ENCODE assay signal across 1 cellular context in the genomic region with DNA sequence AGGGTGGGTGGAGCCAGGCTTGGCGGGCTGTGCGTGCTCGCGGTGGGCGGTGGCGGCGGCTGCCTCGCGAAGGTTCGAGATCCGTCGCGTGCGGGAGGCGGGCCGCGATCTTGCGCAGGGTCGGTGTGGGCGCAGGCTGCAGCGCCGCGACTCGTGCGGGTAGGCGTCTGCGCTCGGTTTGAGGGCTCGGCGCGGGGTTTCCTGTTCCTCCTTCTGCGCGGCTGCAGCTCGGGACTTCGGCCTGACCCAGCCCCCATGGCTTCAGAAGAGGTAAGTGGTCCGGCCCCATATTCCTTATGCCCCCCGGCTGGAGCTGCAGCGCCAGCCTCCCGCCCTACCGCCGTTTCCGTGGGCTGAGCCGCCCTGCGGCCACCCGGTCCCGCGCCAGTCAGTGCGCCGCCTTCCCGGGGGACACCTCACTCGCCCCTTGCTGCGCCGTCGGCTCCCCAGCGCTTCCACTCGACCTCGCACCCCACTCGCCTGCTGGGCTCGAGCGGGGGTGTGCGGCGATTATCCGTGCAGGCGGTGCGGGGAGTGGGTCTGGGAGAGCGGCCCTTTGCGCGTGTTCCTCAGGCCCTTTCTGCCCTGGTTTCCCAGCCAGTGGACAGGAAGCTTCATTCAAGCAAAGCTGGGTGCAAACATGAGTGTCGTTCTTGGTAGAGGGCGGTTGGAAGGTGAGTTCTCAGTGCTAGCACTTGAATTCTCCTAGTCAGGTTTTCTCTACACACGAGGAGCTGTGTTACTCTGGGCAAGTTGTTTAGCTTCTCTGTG.
TF ChIP-seq lines count a peak whose summit lies in the region.

A gene with protein sequence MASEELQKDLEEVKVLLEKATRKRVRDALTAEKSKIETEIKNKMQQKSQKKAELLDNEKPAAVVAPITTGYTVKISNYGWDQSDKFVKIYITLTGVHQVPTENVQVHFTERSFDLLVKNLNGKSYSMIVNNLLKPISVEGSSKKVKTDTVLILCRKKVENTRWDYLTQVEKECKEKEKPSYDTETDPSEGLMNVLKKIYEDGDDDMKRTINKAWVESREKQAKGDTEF (plus strand): TSS at position 22 of the 771 bp plus-strand sequence. CDS start 234 bp downstream, at position 256.

TF ChIP-seq in K562, 482 proteins besides CTCF, POLR2A, EP300 and RAD21 (continued from another document and continues in another):
- TF ChIP-seq, protein P1, sequence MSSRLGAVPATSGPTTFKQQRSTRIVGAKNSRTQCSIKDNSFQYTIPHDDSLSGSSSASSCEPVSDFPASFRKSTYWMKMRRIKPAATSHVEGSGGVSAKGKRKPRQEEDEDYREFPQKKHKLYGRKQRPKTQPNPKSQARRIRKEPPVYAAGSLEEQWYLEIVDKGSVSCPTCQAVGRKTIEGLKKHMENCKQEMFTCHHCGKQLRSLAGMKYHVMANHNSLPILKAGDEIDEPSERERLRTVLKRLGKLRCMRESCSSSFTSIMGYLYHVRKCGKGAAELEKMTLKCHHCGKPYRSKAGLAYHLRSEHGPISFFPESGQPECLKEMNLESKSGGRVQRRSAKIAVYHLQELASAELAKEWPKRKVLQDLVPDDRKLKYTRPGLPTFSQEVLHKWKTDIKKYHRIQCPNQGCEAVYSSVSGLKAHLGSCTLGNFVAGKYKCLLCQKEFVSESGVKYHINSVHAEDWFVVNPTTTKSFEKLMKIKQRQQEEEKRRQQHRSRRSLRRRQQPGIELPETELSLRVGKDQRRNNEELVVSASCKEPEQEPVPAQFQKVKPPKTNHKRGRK (tag; IDR thresholded peaks at IDR 0.05) = no peak
- TF ChIP-seq ZNF224 (CRISPR knock-in tag; IDR thresholded peaks at IDR 0.05) (no peak), SMAD2 (IDR thresholded peaks at IDR 0.05; ENCODE audit: low read depth, low read length) (no peak), HIVEP1 (CRISPR knock-in tag; IDR thresholded peaks at IDR 0.05) (0 out of 2 replicates have a peak, but pooled peaks have one; percentile 52), ZNF785 (CRISPR knock-in tag; IDR thresholded peaks at IDR 0.05) (no peak), PCBP1 (IDR thresholded peaks at IDR 0.05; ENCODE audit: low read depth, low read length, poor library complexity, severe bottlenecking) (peak; percentile 90), ERF (CRISPR knock-in tag; IDR thresholded peaks at IDR 0.05) (0 out of 2 replicates have a peak, but pooled peaks have one; percentile 48), TEAD1 (CRISPR knock-in tag; IDR thresholded peaks at IDR 0.05) (0 out of 4 replicates have a peak, but pooled peaks have one; percentile 6), ZNF57 (CRISPR knock-in tag; IDR thresholded peaks at IDR 0.05) (no peak), MAFF (IDR thresholded peaks at IDR 0.05; ENCODE audit: low read length) (no peak), SAP30 (IDR thresholded peaks at IDR 0.05; ENCODE audit: borderline replicate concordance, insufficient read depth, low read depth, low read length, poor library complexity, severe bottlenecking) (peak; percentile 68), ASH1L (IDR thresholded peaks at IDR 0.05; ENCODE audit: borderline replicate concordance, low read depth, partially characterized antibody) (no peak), FOS (IDR thresholded peaks at IDR 0.05; ENCODE audit: extremely low read depth, insufficient read length) (no peak), KDM2B (CRISPR knock-in tag; IDR thresholded peaks at IDR 0.05) (peak; percentile 19), GABPB1 (CRISPR knock-in tag; IDR thresholded peaks at IDR 0.05) (no peak; the same call in 1 of the 2 replicates), PCBP2 (IDR thresholded peaks at IDR 0.05; ENCODE audit: low read depth, low read length, poor library complexity, severe bottlenecking) (no peak), JUN (IDR thresholded peaks at IDR 0.05; ENCODE audit: borderline replicate concordance, low read depth, low read length) (no peak), JUN (CRISPR knock-in tag; IDR thresholded peaks at IDR 0.05; ENCODE audit: borderline replicate concordance) (no peak), NR4A1 (CRISPR knock-in tag; IDR thresholded peaks at IDR 0.05) (peak; percentile 16; the same call in 1 of the 2 replicates), NR4A1 (tag; IDR thresholded peaks at IDR 0.05) (no peak), ZNF764 (CRISPR knock-in tag; IDR thresholded peaks at IDR 0.05; ENCODE audit: low read depth) (no peak), BCL6 (CRISPR knock-in tag; IDR thresholded peaks at IDR 0.05) (no peak), SNIP1 (IDR thresholded peaks at IDR 0.05; ENCODE audit: low read depth) (no peak), SP2 (IDR thresholded peaks at IDR 0.05; ENCODE audit: extremely low read depth, low read depth, low read length, poor library complexity, severe bottlenecking) (no peak), ZNF668 (CRISPR knock-in tag; IDR thresholded peaks at IDR 0.05) (no peak), ZNF780A (CRISPR knock-in tag; IDR thresholded peaks at IDR 0.05) (no peak), CAMTA2 (CRISPR knock-in tag; conservative IDR thresholded peaks at IDR 0.05) (no peak), MCM3 (IDR thresholded peaks at IDR 0.05) (no peak), ZNF445 (CRISPR knock-in tag; IDR thresholded peaks at IDR 0.05; ENCODE audit: low read depth) (no peak), ARHGAP35 (IDR thresholded peaks at IDR 0.05; ENCODE audit: partially characterized antibody) (no peak), CHCHD3 (CRISPR knock-in tag; IDR thresholded peaks at IDR 0.05) (no peak), FOXM1 (IDR thresholded peaks at IDR 0.05; ENCODE audit: low read depth) (no peak), FOXM1 (CRISPR knock-in tag; IDR thresholded peaks at IDR 0.05; ENCODE audit: low read depth) (0 out of 2 replicates have a peak, but pooled peaks have one; percentile 10), RUNX1 (IDR thresholded peaks at IDR 0.05; ENCODE audit: low read depth) (no peak), ZNF77 (CRISPR knock-in tag; IDR thresholded peaks at IDR 0.05) (no peak), ELF1 (tag; IDR thresholded peaks at IDR 0.05) (no peak), KDM5B (IDR thresholded peaks at IDR 0.05; ENCODE audit: insufficient replicate concordance, low read depth, low read length) (no peak), TCF3 (CRISPR knock-in tag; IDR thresholded peaks at IDR 0.05) (no peak), HCFC1 (IDR thresholded peaks at IDR 0.05; ENCODE audit: low read depth, low read length) (peak; percentile 7; the same call in 1 of the 2 replicates), BACH1 (tag; IDR thresholded peaks at IDR 0.05) (no peak), E2F3 (CRISPR knock-in tag; IDR thresholded peaks at IDR 0.05) (peak; percentile 59; the same call in 1 of the 2 replicates), IFI16 (CRISPR knock-in tag; IDR thresholded peaks at IDR 0.05) (no peak), SREBF2 (CRISPR knock-in tag; IDR thresholded peaks at IDR 0.05) (no peak), RFX1 (IDR thresholded peaks at IDR 0.05) (no peak)
- TF ChIP-seq, protein P2, sequence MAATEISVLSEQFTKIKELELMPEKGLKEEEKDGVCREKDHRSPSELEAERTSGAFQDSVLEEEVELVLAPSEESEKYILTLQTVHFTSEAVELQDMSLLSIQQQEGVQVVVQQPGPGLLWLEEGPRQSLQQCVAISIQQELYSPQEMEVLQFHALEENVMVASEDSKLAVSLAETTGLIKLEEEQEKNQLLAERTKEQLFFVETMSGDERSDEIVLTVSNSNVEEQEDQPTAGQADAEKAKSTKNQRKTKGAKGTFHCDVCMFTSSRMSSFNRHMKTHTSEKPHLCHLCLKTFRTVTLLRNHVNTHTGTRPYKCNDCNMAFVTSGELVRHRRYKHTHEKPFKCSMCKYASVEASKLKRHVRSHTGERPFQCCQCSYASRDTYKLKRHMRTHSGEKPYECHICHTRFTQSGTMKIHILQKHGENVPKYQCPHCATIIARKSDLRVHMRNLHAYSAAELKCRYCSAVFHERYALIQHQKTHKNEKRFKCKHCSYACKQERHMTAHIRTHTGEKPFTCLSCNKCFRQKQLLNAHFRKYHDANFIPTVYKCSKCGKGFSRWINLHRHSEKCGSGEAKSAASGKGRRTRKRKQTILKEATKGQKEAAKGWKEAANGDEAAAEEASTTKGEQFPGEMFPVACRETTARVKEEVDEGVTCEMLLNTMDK (IDR thresholded peaks at IDR 0.05; ENCODE audit: borderline replicate concordance, insufficient read depth, low read depth, low read length, poor library complexity, severe bottlenecking) = no peak
- TF ChIP-seq, protein P3, sequence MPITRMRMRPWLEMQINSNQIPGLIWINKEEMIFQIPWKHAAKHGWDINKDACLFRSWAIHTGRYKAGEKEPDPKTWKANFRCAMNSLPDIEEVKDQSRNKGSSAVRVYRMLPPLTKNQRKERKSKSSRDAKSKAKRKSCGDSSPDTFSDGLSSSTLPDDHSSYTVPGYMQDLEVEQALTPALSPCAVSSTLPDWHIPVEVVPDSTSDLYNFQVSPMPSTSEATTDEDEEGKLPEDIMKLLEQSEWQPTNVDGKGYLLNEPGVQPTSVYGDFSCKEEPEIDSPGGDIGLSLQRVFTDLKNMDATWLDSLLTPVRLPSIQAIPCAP (CRISPR knock-in tag; IDR thresholded peaks at IDR 0.05; ENCODE audit: borderline replicate concordance) = no peak
- TF ChIP-seq, protein P4, sequence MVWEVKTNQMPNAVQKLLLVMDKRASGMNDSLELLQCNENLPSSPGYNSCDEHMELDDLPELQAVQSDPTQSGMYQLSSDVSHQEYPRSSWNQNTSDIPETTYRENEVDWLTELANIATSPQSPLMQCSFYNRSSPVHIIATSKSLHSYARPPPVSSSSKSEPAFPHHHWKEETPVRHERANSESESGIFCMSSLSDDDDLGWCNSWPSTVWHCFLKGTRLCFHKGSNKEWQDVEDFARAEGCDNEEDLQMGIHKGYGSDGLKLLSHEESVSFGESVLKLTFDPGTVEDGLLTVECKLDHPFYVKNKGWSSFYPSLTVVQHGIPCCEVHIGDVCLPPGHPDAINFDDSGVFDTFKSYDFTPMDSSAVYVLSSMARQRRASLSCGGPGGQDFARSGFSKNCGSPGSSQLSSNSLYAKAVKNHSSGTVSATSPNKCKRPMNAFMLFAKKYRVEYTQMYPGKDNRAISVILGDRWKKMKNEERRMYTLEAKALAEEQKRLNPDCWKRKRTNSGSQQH (CRISPR knock-in tag; IDR thresholded peaks at IDR 0.05) = no peak
- TF ChIP-seq, protein P5, sequence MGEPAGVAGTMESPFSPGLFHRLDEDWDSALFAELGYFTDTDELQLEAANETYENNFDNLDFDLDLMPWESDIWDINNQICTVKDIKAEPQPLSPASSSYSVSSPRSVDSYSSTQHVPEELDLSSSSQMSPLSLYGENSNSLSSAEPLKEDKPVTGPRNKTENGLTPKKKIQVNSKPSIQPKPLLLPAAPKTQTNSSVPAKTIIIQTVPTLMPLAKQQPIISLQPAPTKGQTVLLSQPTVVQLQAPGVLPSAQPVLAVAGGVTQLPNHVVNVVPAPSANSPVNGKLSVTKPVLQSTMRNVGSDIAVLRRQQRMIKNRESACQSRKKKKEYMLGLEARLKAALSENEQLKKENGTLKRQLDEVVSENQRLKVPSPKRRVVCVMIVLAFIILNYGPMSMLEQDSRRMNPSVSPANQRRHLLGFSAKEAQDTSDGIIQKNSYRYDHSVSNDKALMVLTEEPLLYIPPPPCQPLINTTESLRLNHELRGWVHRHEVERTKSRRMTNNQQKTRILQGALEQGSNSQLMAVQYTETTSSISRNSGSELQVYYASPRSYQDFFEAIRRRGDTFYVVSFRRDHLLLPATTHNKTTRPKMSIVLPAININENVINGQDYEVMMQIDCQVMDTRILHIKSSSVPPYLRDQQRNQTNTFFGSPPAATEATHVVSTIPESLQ (CRISPR knock-in tag; IDR thresholded peaks at IDR 0.05) = no peak
- TF ChIP-seq, protein P6, sequence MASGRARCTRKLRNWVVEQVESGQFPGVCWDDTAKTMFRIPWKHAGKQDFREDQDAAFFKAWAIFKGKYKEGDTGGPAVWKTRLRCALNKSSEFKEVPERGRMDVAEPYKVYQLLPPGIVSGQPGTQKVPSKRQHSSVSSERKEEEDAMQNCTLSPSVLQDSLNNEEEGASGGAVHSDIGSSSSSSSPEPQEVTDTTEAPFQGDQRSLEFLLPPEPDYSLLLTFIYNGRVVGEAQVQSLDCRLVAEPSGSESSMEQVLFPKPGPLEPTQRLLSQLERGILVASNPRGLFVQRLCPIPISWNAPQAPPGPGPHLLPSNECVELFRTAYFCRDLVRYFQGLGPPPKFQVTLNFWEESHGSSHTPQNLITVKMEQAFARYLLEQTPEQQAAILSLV (tag; IDR thresholded peaks at IDR 0.05) = no peak
- TF ChIP-seq, protein P7, sequence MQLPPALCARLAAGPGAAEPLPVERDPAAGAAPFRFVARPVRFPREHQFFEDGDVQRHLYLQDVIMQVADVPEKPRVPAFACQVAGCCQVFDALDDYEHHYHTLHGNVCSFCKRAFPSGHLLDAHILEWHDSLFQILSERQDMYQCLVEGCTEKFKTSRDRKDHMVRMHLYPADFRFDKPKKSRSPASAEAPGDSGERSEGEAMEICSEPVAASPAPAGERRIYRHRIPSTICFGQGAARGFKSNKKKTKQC (CRISPR knock-in tag; IDR thresholded peaks at IDR 0.05) = peak; percentile 80; the same call in 1 of the 2 replicates
- TF ChIP-seq, protein P8, sequence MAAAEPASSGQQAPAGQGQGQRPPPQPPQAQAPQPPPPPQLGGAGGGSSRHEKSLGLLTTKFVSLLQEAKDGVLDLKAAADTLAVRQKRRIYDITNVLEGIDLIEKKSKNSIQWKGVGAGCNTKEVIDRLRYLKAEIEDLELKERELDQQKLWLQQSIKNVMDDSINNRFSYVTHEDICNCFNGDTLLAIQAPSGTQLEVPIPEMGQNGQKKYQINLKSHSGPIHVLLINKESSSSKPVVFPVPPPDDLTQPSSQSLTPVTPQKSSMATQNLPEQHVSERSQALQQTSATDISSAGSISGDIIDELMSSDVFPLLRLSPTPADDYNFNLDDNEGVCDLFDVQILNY (CRISPR knock-in tag; IDR thresholded peaks at IDR 0.05) = 0 out of 2 replicates have a peak, but pooled peaks have one; percentile 50
